Comparison of ENCODE assay signal across 9 cellular contexts in genomic region chr11:65182258-65183170, GRCh38. TPM values are rescaled to one million over a fixed set of nuclear protein-coding genes. Genes with fewer than 3 reads are reported as not detected.
DNase-seq lines count a peak whose midpoint lies in the region; ATAC-seq and TF ChIP-seq lines count a peak whose summit lies in the region.
"Had no signal": no experiment of that assay in that cellular context is flagged by ENCODE, and none has a peak within 500 bp of the region (broad histone marks: within the 10 kb centered on the region; RNA-seq: fewer than 3 reads in every experiment).

No MANE protein-coding gene starts in this region.

- no TSS peak for BruUV-seq in Caco-2 (replicated peaks; lab: Mats Ljungman, UMichigan)

- TF ChIP-seq CTCF in Caco-2 (IDR thresholded peaks at IDR 0.05; ENCODE audit: insufficient read depth in 1 of 2, low read depth in 1 of 2, low read length in 1 of 2, severe bottlenecking in 1 of 2, unreplicated experiment in 1 of 2) (no peak), foreskin keratinocyte (conservative IDR thresholded peaks at IDR 0.05) (no peak), omental fat pad (IDR thresholded peaks at IDR 0.05) (no peak)

- CTCF ChIA-PET in Caco-2 (lab: Charles Lee) = interaction anchor here (0.6 to 2.5 kb wide), 13 partner anchors 12 to 896 kb away, joined by 3 to 22 read pairs (median 4); partner anchors contain the start of genes FAU, MRPL49, SAC3D1 and SYVN1
- CTCF ChIA-PET in activated CD4-positive, alpha-beta memory T cell treated with anti-CD3 and anti-CD28 coated beads, Interleukin-2, amount 10 ng/mL, durations not matched to agents 7 days and 5 days (lab: Charles Lee) = interaction anchor here (0.9 to 1.5 kb wide), 5 partner anchors 47 to 151 kb away, joined by 3 to 6 read pairs (median 3); partner anchors contain the start of gene DPF2

- peak; percentile 68 to 74 for DNase-seq in Caco-2
- no peak for DNase-seq in activated CD4-positive, alpha-beta memory T cell treated with anti-CD3 and anti-CD28 coated beads, Interleukin-2, amount 10 ng/mL, durations not matched to agents 7 days and 5 days
- DNase-seq in foreskin keratinocyte = peak; percentile 40 to 55
- DNase-seq in omental fat pad (ENCODE audit: low spot score) = no peak
- no peak for DNase-seq in MV-4-11 (lab: John Stamatoyannopoulos, UW)

- H3K27me3 Mint-ChIP-seq in Caco-2 (ENCODE audit: insufficient read depth, unreplicated experiment) = no peaks in the 10 kb centered on the region
- no peaks in the 10 kb centered on the region for H3K27me3 Mint-ChIP-seq in activated CD4-positive, alpha-beta memory T cell treated with anti-CD3 and anti-CD28 coated beads, Interleukin-2, amount 10 ng/mL, durations not matched to agents 7 days and 5 days

- H3K27ac Mint-ChIP-seq in Caco-2 (ENCODE audit: unreplicated experiment) = peak overlapping the region; percentile 90
- peak overlapping the region; percentile 75 for H3K27ac Mint-ChIP-seq in activated CD4-positive, alpha-beta memory T cell treated with anti-CD3 and anti-CD28 coated beads, Interleukin-2, amount 10 ng/mL, durations not matched to agents 7 days and 5 days

- intact Hi-C loops in Caco-2 (cut with micrococcal nuclease; ENCODE audit: unreplicated experiment) = no loop called here

- H3K36me3 ChIP-seq in Caco-2 (ENCODE audit: control insufficient read depth, insufficient read depth, low read length) (peaks cover 7% of the 10 kb centered on the region), HUES6 (ENCODE audit: control insufficient read depth, insufficient read depth, low read length) (peaks cover 20% of the 10 kb centered on the region)

- ATAC-seq in foreskin keratinocyte (peak; percentile 50), omental fat pad (ENCODE audit: low FRiP score) (peak; percentile 61), HG03520 (IDR thresholded peaks at IDR 0.05; ENCODE audit: unreplicated experiment) (no peak), GM19455 (IDR thresholded peaks at IDR 0.05; ENCODE audit: unreplicated experiment) (no peak)

- H3K4me3 ChIP-seq in Caco-2 (ENCODE audit: low read depth, low read length) (peak overlapping the region; percentile 84), HUES6 (ENCODE audit: low read depth, low read length) (peak overlapping the region; percentile 99)

- no peaks in the 10 kb centered on the region for H3K4me1 Mint-ChIP-seq in Caco-2 (ENCODE audit: low read depth, unreplicated experiment)
- peaks cover 25% of the 10 kb centered on the region for H3K4me1 Mint-ChIP-seq in activated CD4-positive, alpha-beta memory T cell treated with anti-CD3 and anti-CD28 coated beads, Interleukin-2, amount 10 ng/mL, durations not matched to agents 7 days and 5 days

- peak overlapping the region; percentile 85 for H3K4me3 Mint-ChIP-seq in Caco-2 (ENCODE audit: unreplicated experiment)
- peak overlapping the region; percentile 95 for H3K4me3 Mint-ChIP-seq in activated CD4-positive, alpha-beta memory T cell treated with anti-CD3 and anti-CD28 coated beads, Interleukin-2, amount 10 ng/mL, durations not matched to agents 7 days and 5 days

- H3K9me3 ChIP-seq in Caco-2 (no peaks in the 10 kb centered on the region), HUES6 (ENCODE audit: control insufficient read depth, insufficient read depth, low read depth, low read length) (no peaks in the 10 kb centered on the region)

- peaks cover 21% of the 10 kb centered on the region for H3K36me3 Mint-ChIP-seq in Caco-2 (ENCODE audit: insufficient read depth, unreplicated experiment)
- peaks cover 21% of the 10 kb centered on the region for H3K36me3 Mint-ChIP-seq in activated CD4-positive, alpha-beta memory T cell treated with anti-CD3 and anti-CD28 coated beads, Interleukin-2, amount 10 ng/mL, durations not matched to agents 7 days and 5 days (ENCODE audit: low read depth)

- H3K27ac ChIP-seq in HUES6 (ENCODE audit: low read depth, low read length) (peak overlapping the region; percentile 83), foreskin keratinocyte (peak overlapping the region; percentile 49)

- H3K9ac ChIP-seq in HUES6 (ENCODE audit: low read length) = peak overlapping the region; percentile 76

- H3K4me1 ChIP-seq in Caco-2 (peaks cover 13% of the 10 kb centered on the region), HUES6 (ENCODE audit: control insufficient read depth, insufficient read depth, low read length) (peaks cover 44% of the 10 kb centered on the region), foreskin keratinocyte (peaks cover 12% of the 10 kb centered on the region)

- POLR2A ChIA-PET in Caco-2 (lab: Charles Lee) = interaction anchor here (0.6 to 3.1 kb wide), 10 partner anchors 17 to 404 kb away, joined by 3 to 32 read pairs (median 5); partner anchors contain the start of genes FAU, MRPL49, POLA2 and SF1
- POLR2A ChIA-PET in activated CD4-positive, alpha-beta memory T cell treated with anti-CD3 and anti-CD28 coated beads, Interleukin-2, amount 10 ng/mL, durations not matched to agents 7 days and 5 days (lab: Charles Lee) = interaction anchor here (0.9 to 3.9 kb wide), 9 partner anchors 13 to 317 kb away, joined by 3 to 30 read pairs (median 10); partner anchors contain the start of genes FAU, MRPL49, POLA2 and SPDYC

- no peaks in the 10 kb centered on the region for H3K9me3 Mint-ChIP-seq in Caco-2 (ENCODE audit: unreplicated experiment)
- H3K9me3 Mint-ChIP-seq in activated CD4-positive, alpha-beta memory T cell treated with anti-CD3 and anti-CD28 coated beads, Interleukin-2, amount 10 ng/mL, durations not matched to agents 7 days and 5 days = no peaks in the 10 kb centered on the region

- H3K27me3 ChIP-seq in Caco-2 (replicated peaks; ENCODE audit: control insufficient read depth, insufficient read depth, low read length) (no peaks in the 10 kb centered on the region), HUES6 (ENCODE audit: control insufficient read depth, insufficient read depth, low read length) (no peaks in the 10 kb centered on the region), foreskin keratinocyte (no peaks in the 10 kb centered on the region)

RNA-seq across cellular contexts. Expression of gene CAPN1, which starts 0.8 kb away (rescaled TPM):
- total RNA-seq in Caco-2 (2022) = 238 and 244 TPM in 2 replicates
- total RNA-seq in activated CD4-positive, alpha-beta memory T cell treated with anti-CD3 and anti-CD28 coated beads, Interleukin-2, amount 10 ng/mL, durations not matched to agents 7 days and 5 days = 100 to 1,000 TPM; 164 to 167 TPM
- 287 and 288 TPM in 2 replicates for total RNA-seq in foreskin keratinocyte
- 306 and 318 TPM in 2 replicates for polyA plus RNA-seq in foreskin keratinocyte
- total RNA-seq in omental fat pad = 100 to 1,000 TPM in 2 of 4 donors, 10 to 100 TPM in 2; 72.8 to 109 (median 92.9) TPM

RNA-seq across cellular contexts. Expression of gene SPDYC, which starts 12.5 kb away (rescaled TPM):
- total RNA-seq in Caco-2 (2022) (not detected in 2 replicates), foreskin keratinocyte (not detected in 2 replicates), omental fat pad (not detected)
- not detected for total RNA-seq in activated CD4-positive, alpha-beta memory T cell treated with anti-CD3 and anti-CD28 coated beads, Interleukin-2, amount 10 ng/mL, durations not matched to agents 7 days and 5 days
- polyA plus RNA-seq in foreskin keratinocyte = not detected in 2 replicates
- total RNA-seq: T-helper 2 cell treated with Interferon-gamma antibody and Interleukin-4, amounts not matched to agents 100 ng/mL and 5 ng/mL, for 36 hours had no signal

RNA-seq across cellular contexts. Expression of gene SYVN1, which starts 48.2 kb away (rescaled TPM):
- total RNA-seq in Caco-2 (2022) (50.9 and 56.5 TPM in 2 replicates), foreskin keratinocyte (11.7 and 17.9 TPM in 2 replicates), omental fat pad (10 to 100 TPM; 47.1 to 58.2 (median 50.5) TPM)
- 10 to 100 TPM; 39.4 to 42.2 TPM for total RNA-seq in activated CD4-positive, alpha-beta memory T cell treated with anti-CD3 and anti-CD28 coated beads, Interleukin-2, amount 10 ng/mL, durations not matched to agents 7 days and 5 days
- polyA plus RNA-seq in foreskin keratinocyte = 14.5 and 17.8 TPM in 2 replicates

Comparison
In these comparisons a context has a peak if more than half of its experiments do, and no peak if none do; other contexts are left out.
1. DNase-seq: peak in Caco-2 (2 of 2) and foreskin keratinocyte (2 of 2); none in activated CD4-positive, alpha-beta memory T cell treated with anti-CD3 and anti-CD28 coated beads, Interleukin-2, amount 10 ng/mL, durations not matched to agents 7 days and 5 days (single experiment), omental fat pad (single experiment) and MV-4-11 (single experiment).
2. ATAC-seq: peak in foreskin keratinocyte (single experiment) and omental fat pad (single experiment); none in HG03520 (single experiment) and GM19455 (single experiment).